ENCODE assay signal across 1 cellular context in the genomic region with DNA sequence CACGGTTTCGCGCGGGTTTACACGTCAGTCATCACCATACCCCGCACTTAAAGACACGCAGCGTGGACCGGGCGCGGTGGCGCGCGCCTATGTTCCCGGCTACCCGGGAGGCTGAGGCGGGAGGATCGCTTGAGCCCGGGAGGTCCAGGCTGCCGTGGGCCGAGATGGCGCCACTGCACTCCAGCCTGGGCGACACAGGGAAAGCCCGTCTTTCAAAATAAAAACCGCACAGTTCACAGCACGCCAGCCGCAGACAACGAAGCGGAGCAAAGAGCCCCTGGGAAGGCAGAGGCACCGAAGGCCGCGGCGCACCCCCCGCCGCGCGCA.
TF ChIP-seq lines count a peak whose summit lies in the region.

No MANE protein-coding gene starts in this region.

TF ChIP-seq in HEK293, 187 proteins besides CTCF, POLR2A, EP300 and RAD21 (continued from another document):
- TF ChIP-seq, protein P1, sequence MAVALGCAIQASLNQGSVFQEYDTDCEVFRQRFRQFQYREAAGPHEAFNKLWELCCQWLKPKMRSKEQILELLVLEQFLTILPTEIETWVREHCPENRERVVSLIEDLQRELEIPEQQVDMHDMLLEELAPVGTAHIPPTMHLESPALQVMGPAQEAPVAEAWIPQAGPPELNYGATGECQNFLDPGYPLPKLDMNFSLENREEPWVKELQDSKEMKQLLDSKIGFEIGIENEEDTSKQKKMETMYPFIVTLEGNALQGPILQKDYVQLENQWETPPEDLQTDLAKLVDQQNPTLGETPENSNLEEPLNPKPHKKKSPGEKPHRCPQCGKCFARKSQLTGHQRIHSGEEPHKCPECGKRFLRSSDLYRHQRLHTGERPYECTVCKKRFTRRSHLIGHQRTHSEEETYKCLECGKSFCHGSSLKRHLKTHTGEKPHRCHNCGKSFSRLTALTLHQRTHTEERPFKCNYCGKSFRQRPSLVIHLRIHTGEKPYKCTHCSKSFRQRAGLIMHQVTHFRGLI (tag by site-specific recombination; IDR thresholded peaks at IDR 0.05) = no peak
- peak; percentile 51 for TF ChIP-seq ZNF335 (tag by site-specific recombination; conservative IDR thresholded peaks at IDR 0.05)
- TF ChIP-seq, protein P2, sequence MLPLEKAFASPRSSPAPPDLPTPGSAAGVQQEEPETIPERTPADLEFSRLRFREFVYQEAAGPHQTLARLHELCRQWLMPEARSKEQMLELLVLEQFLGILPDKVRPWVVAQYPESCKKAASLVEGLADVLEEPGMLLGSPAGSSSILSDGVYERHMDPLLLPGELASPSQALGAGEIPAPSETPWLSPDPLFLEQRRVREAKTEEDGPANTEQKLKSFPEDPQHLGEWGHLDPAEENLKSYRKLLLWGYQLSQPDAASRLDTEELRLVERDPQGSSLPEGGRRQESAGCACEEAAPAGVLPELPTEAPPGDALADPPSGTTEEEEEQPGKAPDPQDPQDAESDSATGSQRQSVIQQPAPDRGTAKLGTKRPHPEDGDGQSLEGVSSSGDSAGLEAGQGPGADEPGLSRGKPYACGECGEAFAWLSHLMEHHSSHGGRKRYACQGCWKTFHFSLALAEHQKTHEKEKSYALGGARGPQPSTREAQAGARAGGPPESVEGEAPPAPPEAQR (tag by site-specific recombination; IDR thresholded peaks at IDR 0.05) = no peak
- TF ChIP-seq ZNF670 (tag by site-specific recombination; IDR thresholded peaks at IDR 0.05; ENCODE audit: low read depth) = no peak
- TF ChIP-seq MYNN (tag by site-specific recombination; IDR thresholded peaks at IDR 0.05; ENCODE audit: borderline replicate concordance) = peak; percentile 76; the same call in 1 of the 2 replicates
- TF ChIP-seq GLIS1 (tag by site-specific recombination; IDR thresholded peaks at IDR 0.05) = peak; percentile 42; the same call in 1 of the 2 replicates
- no peak for TF ChIP-seq ZNF366 (tag by site-specific recombination; conservative IDR thresholded peaks at IDR 0.05)
- 0 out of 2 replicates have a peak, but pooled peaks have one; percentile 15 for TF ChIP-seq GLIS2 (tag by site-specific recombination; IDR thresholded peaks at IDR 0.05)
